ENCODE assay signal across 8 cellular contexts in genomic region chrX:7147978-7148824, GRCh38. TPM values are rescaled to one million over a fixed set of nuclear protein-coding genes. Genes with fewer than 3 reads are reported as not detected.
A peak's percentile ranks its signal among the peaks of the same experiment; 100 is the strongest.
DNase-seq lines count a peak whose midpoint lies in the region; ATAC-seq and TF ChIP-seq lines count a peak whose summit lies in the region.

PUDP (minus strand) TSS chrX:7148153; CDS start chrX:7148113, 40 bp downstream.

- H3K36me3 ChIP-seq in kidney epithelial cell (ENCODE audit: control insufficient read depth, insufficient read depth, low read length) = no peaks in the 10 kb centered on the region

- peak; percentile 66 for DNase-seq in AG10803 (ENCODE audit: low read depth)
- peak; percentile 41 to 90 for DNase-seq in NCI-H446 (lab: John Stamatoyannopoulos, UW)
- DNase-seq in activated CD4-positive, CD25-positive, alpha-beta regulatory T cell treated with anti-CD3 and anti-CD28 coated beads, Interleukin-2, amount 50 U/mL, for 72 hours = peak; percentile 94
- DNase-seq in cerebellar cortex (ENCODE audit: low spot score) = peak; percentile 73
- no peak for DNase-seq in kidney epithelial cell (ENCODE audit: low read depth)
- DNase-seq in stimulated activated CD4-positive, alpha-beta T cell treated with anti-CD3 and anti-CD28 coated beads, Interleukin-15, amount 100 ng/mL, for 24 hours = peak; percentile 82

- peak; percentile 72 for ATAC-seq in GM19025 (IDR thresholded peaks at IDR 0.05; ENCODE audit: low read depth, unreplicated experiment)
- ATAC-seq in HG03196 (IDR thresholded peaks at IDR 0.05; ENCODE audit: unreplicated experiment) = peak; percentile 85

- H3K4me3 ChIP-seq in AG10803 (ENCODE audit: low read length) (peak within 1 kb of the TSS; percentile 86), kidney epithelial cell (ENCODE audit: low read depth, low read length) (peak within 1 kb of the TSS; percentile 94)

- H3K27me3 ChIP-seq in kidney epithelial cell (ENCODE audit: control insufficient read depth, insufficient read depth, low read length) = peaks cover 3% of the 10 kb centered on the region

- TF ChIP-seq CTCF in AG10803 (conservative IDR thresholded peaks at IDR 0.05; ENCODE audit: low read length) = peak; percentile 35
- no peak for TF ChIP-seq CTCF in kidney epithelial cell (IDR thresholded peaks at IDR 0.05; ENCODE audit: insufficient read depth, low read length, poor library complexity, severe bottlenecking)

RNA-seq across cellular contexts. Expression of gene PUDP, which starts in this region (rescaled TPM):
- 11.0 and 14.6 TPM in 2 replicates for total RNA-seq in kidney epithelial cell
